Comparison of ENCODE assay signal across 14 cellular contexts in genomic region chr7:116726149-116726548, GRCh38.
"Had no signal": no experiment of that assay in that cellular context is flagged by ENCODE, and none has a peak within 500 bp of the region (broad histone marks: within the 10 kb centered on the region; RNA-seq: fewer than 3 reads in every experiment).

No MANE protein-coding gene starts in this region.

- H3K4me1 ChIP-seq: testis had no signal

- H3K36me3 ChIP-seq: brain microvascular endothelial cell had no signal

- H3K27ac ChIP-seq: brain microvascular endothelial cell, coronary artery, testis had no signal

- H3K4me3 ChIP-seq: coronary artery, testis had no signal

- H3K9me3 ChIP-seq: testis had no signal

- H3K4me3 Mint-ChIP-seq: activated T-helper 17 cell treated with anti-CD3 and anti-CD28 coated beads, Interleukin-2, amount 50 U/mL, for 72 hours; central memory CD8-positive, alpha-beta T cell; nephron progenitor cell; stimulated activated naive CD8-positive, alpha-beta T cell treated with anti-CD3 and anti-CD28 coated beads, Interleukin-15, amount 100 ng/mL, for 72 hours had no signal

- DNase-seq: activated CD4-positive, alpha-beta T cell treated with anti-CD3 and anti-CD28 coated beads for 1 hour; activated CD4-positive, alpha-beta T cell treated with anti-CD3 and anti-CD28 coated beads, Interleukin-2, amount 50 U/mL, for 4 hours; activated naive CD4-positive, alpha-beta T cell treated with Interleukin-2 at 50 U/mL for 16 hours; anterior cingulate cortex; brain microvascular endothelial cell; foreskin melanocyte; head of caudate nucleus; kidney glomerular epithelial cell; nephron progenitor cell; stimulated activated naive CD8-positive, alpha-beta T cell treated with anti-CD3 and anti-CD28 coated beads, Interleukin-15, amount 100 ng/mL, for 72 hours; testis had no signal

- H3K27ac Mint-ChIP-seq: activated T-helper 17 cell treated with anti-CD3 and anti-CD28 coated beads, Interleukin-2, amount 50 U/mL, for 72 hours; nephron progenitor cell; stimulated activated naive CD8-positive, alpha-beta T cell treated with anti-CD3 and anti-CD28 coated beads, Interleukin-15, amount 100 ng/mL, for 72 hours had no signal

- H3K9me3 Mint-ChIP-seq: activated T-helper 17 cell treated with anti-CD3 and anti-CD28 coated beads, Interleukin-2, amount 50 U/mL, for 72 hours; central memory CD8-positive, alpha-beta T cell; stimulated activated naive CD8-positive, alpha-beta T cell treated with anti-CD3 and anti-CD28 coated beads, Interleukin-15, amount 100 ng/mL, for 72 hours had no signal

- ATAC-seq: activated T-helper 17 cell treated with anti-CD3 and anti-CD28 coated beads, Interleukin-2, amount 50 U/mL, for 72 hours; stimulated activated naive CD8-positive, alpha-beta T cell treated with anti-CD3 and anti-CD28 coated beads, Interleukin-15, amount 100 ng/mL, for 72 hours had no signal

- H3K4me1 Mint-ChIP-seq: activated T-helper 17 cell treated with anti-CD3 and anti-CD28 coated beads, Interleukin-2, amount 50 U/mL, for 72 hours; central memory CD8-positive, alpha-beta T cell; stimulated activated naive CD8-positive, alpha-beta T cell treated with anti-CD3 and anti-CD28 coated beads, Interleukin-15, amount 100 ng/mL, for 72 hours had no signal

- H3K27me3 ChIP-seq: brain microvascular endothelial cell, testis had no signal
